Comparison of ENCODE assay signal across 23 cellular contexts in genomic region chr6:8170754-8171153, GRCh38.
"Had no signal": no experiment of that assay in that cellular context is flagged by ENCODE, and none has a peak within 500 bp of the region (broad histone marks: within the 10 kb centered on the region; RNA-seq: fewer than 3 reads in every experiment).

No MANE protein-coding gene starts in this region.

- ATAC-seq: foreskin keratinocyte, gastroesophageal sphincter, heart left ventricle, left cardiac atrium, left lung, natural killer cell, pancreas, right lobe of liver, upper lobe of right lung had no signal

- H3K27ac ChIP-seq: coronary artery, esophagus muscularis mucosa, foreskin keratinocyte, gastroesophageal sphincter, heart left ventricle, left lung, neutrophil, pancreas, right lobe of liver, stomach, tibial nerve, upper lobe of right lung, uterus had no signal

- DNase-seq: dermis blood vessel endothelial cell; effector memory CD4-positive, alpha-beta T cell; foreskin keratinocyte; heart left ventricle; hippocampal formation; left cardiac atrium; left lung; natural killer cell; pancreas; right lobe of liver; small intestine; stimulated activated CD4-positive, alpha-beta T cell treated with anti-CD3 and anti-CD28 coated beads, Interleukin-1b, Interleukin-23, amount 100 ng/mL, for 48 hours; stimulated activated CD4-positive, alpha-beta T cell treated with anti-CD3 and anti-CD28 coated beads, Interleukin-4, amount 100 ng/mL, for 1 hour; stimulated activated CD8-positive, alpha-beta memory T cell treated with anti-CD3 and anti-CD28 coated beads, Interleukin-4, amount 100 ng/mL, for 48 hours; stimulated activated naive CD4-positive, alpha-beta T cell; stomach; upper lobe of right lung; uterus had no signal

- H3K4me3 ChIP-seq: coronary artery, esophagus muscularis mucosa, gastroesophageal sphincter, heart left ventricle, left lung, pancreas, right lobe of liver, stomach, tibial nerve, upper lobe of right lung, uterus had no signal

- H3K9me3 ChIP-seq: esophagus muscularis mucosa, gastroesophageal sphincter, heart left ventricle, left lung, neutrophil, pancreas, right lobe of liver, stomach, tibial nerve, upper lobe of right lung, uterus had no signal

- H3K36me3 ChIP-seq: esophagus muscularis mucosa, gastroesophageal sphincter, heart left ventricle, left lung, neutrophil, pancreas, right lobe of liver, stomach, tibial nerve, upper lobe of right lung, uterus had no signal

- H3K4me1 ChIP-seq: esophagus muscularis mucosa, foreskin keratinocyte, gastroesophageal sphincter, heart left ventricle, left lung, pancreas, right lobe of liver, stomach, tibial nerve, upper lobe of right lung, uterus had no signal

- H3K27me3 ChIP-seq: esophagus muscularis mucosa, heart left ventricle, left lung, pancreas, right lobe of liver, stomach, tibial nerve, upper lobe of right lung, uterus had no signal
